ENCODE assay signal across 8 cellular contexts in genomic region chr5:142888469-142889085, GRCh38.
DNase-seq lines count a peak whose midpoint lies in the region; ATAC-seq and TF ChIP-seq lines count a peak whose summit lies in the region.

No MANE protein-coding gene starts in this region.

- intact Hi-C loops in Calu3 (cut with micrococcal nuclease; ENCODE audit: unreplicated experiment): loop anchor here (1.0 kb wide), 1 partner anchor 171 kb away; no protein-coding TSS in a partner anchor

- no peaks in the 10 kb centered on the region for H3K27me3 ChIP-seq in lung (ENCODE audit: control insufficient read depth, insufficient read depth)

- DNase-seq in Calu3: peak; percentile 46
- no peak for DNase-seq in HFF-Myc (ENCODE audit: extremely low read depth, low read depth)
- peak; percentile 8 for DNase-seq in OCI-M2 (lab: John Stamatoyannopoulos, UW; ENCODE audit: unreplicated experiment)
- DNase-seq in dermis microvascular lymphatic vessel endothelial cell (ENCODE audit: low read depth in 2 of 2): peak; percentile 49 to 74
- DNase-seq in lung (ENCODE audit: low spot score): no peak
- no peak for DNase-seq in activated naive CD4-positive, alpha-beta T cell treated with Interleukin-2 at 50 U/mL for 16 hours

- H3K36me3 Mint-ChIP-seq in Calu3 (ENCODE audit: insufficient read depth, unreplicated experiment): peaks cover 8% of the 10 kb centered on the region

- CTCF ChIA-PET in Calu3 (lab: Charles Lee): interaction anchor here (0.5 to 2.3 kb wide), 25 partner anchors 8 to 676 kb away, joined by 3 to 56 read pairs (median 4); partner anchors contain the start of gene ARHGAP26

- 50 to 66% methylated on average over 9 of the region's 9 CpGs for whole genome bisulfite sequencing in lung, 2 donors

- no peaks in the 10 kb centered on the region for H3K27me3 Mint-ChIP-seq in Calu3 (ENCODE audit: unreplicated experiment)

- H3K4me1 Mint-ChIP-seq in Calu3 (ENCODE audit: low read depth, unreplicated experiment): peaks cover 33% of the 10 kb centered on the region

- H3K4me3 Mint-ChIP-seq in Calu3 (ENCODE audit: low read depth, unreplicated experiment): no peak overlapping the region

- H3K27ac Mint-ChIP-seq in Calu3 (ENCODE audit: unreplicated experiment): no peak overlapping the region

- ATAC-seq in lung (ENCODE audit: insufficient read depth, low FRiP score): peak; percentile 72
- no peak for ATAC-seq in HG02610 (IDR thresholded peaks at IDR 0.05; ENCODE audit: unreplicated experiment)
- no peak for ATAC-seq in GM21529 (IDR thresholded peaks at IDR 0.05; ENCODE audit: unreplicated experiment)

- H3K4me1 ChIP-seq in lung (ENCODE audit: control insufficient read depth in 2 of 2, insufficient read depth in 2 of 2, low read length in 2 of 2): peaks cover 1 to 4% of the 10 kb centered on the region in 2 donors

- peaks cover 0 to 2% of the 10 kb centered on the region in 2 donors for H3K36me3 ChIP-seq in lung (ENCODE audit: control insufficient read depth in 2 of 2, insufficient read depth in 2 of 2, low read length in 2 of 2)

- no peaks in the 10 kb centered on the region for H3K9me3 Mint-ChIP-seq in Calu3 (ENCODE audit: low read depth, unreplicated experiment)

- no peaks in the 10 kb centered on the region for H3K9me3 ChIP-seq in lung (ENCODE audit: control insufficient read depth in 2 of 2, insufficient read depth in 1 of 2, low read length in 1 of 2)

- H3K4me3 ChIP-seq in HFF-Myc (replicated peaks; ENCODE audit: low read depth, low read length) (no peak overlapping the region), lung (no peak overlapping the region)

- no TSS peak for BruUV-seq in Calu3 (replicated peaks; lab: Mats Ljungman, UMichigan)

- TF ChIP-seq CTCF in Calu3 (IDR thresholded peaks at IDR 0.05; ENCODE audit: unreplicated experiment): peak; percentile 52
- TF ChIP-seq CTCF in HFF-Myc (IDR thresholded peaks at IDR 0.05; ENCODE audit: low read depth, low read length, missing control alignments): peak; percentile 66
- TF ChIP-seq CTCF in lung (IDR thresholded peaks at IDR 0.05; ENCODE audit: control extremely low read depth, extremely low read depth): peak; percentile 72

- H3K27ac ChIP-seq in lung (ENCODE audit: low read depth in 1 of 2, low read length in 1 of 2): no peak overlapping the region

Comparison
In these comparisons a context has a peak if more than half of its experiments do, and no peak if none do; other contexts are left out.
1. DNase-seq: peak in Calu3 (single experiment), OCI-M2 (single experiment) and dermis microvascular lymphatic vessel endothelial cell (2 of 2); none in HFF-Myc (single experiment), lung (single experiment) and activated naive CD4-positive, alpha-beta T cell treated with Interleukin-2 at 50 U/mL for 16 hours (single experiment).
2. Peak in every context shown above with its lines, with median percentiles within 50 percentile points of each other: CTCF ChIP-seq.